2 cellular contexts compared by ENCODE assay signal in the genomic region with DNA sequence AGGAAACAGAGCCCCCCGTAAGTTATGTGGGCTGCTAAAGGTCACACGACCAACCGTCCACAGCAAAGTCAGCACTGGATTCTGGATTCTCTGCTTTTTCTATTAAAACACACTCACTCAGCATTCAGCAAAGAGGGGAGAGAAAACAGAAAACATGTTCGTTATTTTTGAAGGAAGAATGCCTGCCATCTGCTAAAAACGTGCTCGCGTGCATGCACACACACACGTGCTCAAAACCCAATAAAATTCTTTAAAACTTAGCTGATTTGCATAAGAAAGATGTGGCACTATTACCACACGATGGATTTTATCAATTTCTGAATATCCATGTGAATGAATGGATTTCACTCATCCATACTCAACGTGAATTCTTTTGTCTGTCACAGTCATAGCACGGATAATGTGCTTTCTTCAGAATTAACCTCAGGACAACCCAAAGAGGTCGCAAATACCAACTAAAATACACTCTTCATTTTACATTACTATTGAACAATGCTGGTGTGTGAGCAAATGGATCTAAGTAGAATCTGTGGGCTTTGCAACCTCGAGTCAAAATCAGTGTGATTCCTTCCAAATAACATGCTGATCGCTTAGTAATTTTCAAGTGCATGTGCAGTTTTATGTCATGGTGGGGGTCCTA.
TF ChIP-seq lines count a peak whose summit lies in the region.

No MANE protein-coding gene starts in this region.

TF ChIP-seq in A549, 52 proteins besides CTCF, POLR2A, EP300 and RAD21 (continued from another document):
- no peak for TF ChIP-seq HDAC2 (IDR thresholded peaks at IDR 0.05)

TF ChIP-seq in GM23338, 12 proteins besides CTCF, POLR2A, EP300 and RAD21 (continued from another document):
- TF ChIP-seq, protein P1, sequence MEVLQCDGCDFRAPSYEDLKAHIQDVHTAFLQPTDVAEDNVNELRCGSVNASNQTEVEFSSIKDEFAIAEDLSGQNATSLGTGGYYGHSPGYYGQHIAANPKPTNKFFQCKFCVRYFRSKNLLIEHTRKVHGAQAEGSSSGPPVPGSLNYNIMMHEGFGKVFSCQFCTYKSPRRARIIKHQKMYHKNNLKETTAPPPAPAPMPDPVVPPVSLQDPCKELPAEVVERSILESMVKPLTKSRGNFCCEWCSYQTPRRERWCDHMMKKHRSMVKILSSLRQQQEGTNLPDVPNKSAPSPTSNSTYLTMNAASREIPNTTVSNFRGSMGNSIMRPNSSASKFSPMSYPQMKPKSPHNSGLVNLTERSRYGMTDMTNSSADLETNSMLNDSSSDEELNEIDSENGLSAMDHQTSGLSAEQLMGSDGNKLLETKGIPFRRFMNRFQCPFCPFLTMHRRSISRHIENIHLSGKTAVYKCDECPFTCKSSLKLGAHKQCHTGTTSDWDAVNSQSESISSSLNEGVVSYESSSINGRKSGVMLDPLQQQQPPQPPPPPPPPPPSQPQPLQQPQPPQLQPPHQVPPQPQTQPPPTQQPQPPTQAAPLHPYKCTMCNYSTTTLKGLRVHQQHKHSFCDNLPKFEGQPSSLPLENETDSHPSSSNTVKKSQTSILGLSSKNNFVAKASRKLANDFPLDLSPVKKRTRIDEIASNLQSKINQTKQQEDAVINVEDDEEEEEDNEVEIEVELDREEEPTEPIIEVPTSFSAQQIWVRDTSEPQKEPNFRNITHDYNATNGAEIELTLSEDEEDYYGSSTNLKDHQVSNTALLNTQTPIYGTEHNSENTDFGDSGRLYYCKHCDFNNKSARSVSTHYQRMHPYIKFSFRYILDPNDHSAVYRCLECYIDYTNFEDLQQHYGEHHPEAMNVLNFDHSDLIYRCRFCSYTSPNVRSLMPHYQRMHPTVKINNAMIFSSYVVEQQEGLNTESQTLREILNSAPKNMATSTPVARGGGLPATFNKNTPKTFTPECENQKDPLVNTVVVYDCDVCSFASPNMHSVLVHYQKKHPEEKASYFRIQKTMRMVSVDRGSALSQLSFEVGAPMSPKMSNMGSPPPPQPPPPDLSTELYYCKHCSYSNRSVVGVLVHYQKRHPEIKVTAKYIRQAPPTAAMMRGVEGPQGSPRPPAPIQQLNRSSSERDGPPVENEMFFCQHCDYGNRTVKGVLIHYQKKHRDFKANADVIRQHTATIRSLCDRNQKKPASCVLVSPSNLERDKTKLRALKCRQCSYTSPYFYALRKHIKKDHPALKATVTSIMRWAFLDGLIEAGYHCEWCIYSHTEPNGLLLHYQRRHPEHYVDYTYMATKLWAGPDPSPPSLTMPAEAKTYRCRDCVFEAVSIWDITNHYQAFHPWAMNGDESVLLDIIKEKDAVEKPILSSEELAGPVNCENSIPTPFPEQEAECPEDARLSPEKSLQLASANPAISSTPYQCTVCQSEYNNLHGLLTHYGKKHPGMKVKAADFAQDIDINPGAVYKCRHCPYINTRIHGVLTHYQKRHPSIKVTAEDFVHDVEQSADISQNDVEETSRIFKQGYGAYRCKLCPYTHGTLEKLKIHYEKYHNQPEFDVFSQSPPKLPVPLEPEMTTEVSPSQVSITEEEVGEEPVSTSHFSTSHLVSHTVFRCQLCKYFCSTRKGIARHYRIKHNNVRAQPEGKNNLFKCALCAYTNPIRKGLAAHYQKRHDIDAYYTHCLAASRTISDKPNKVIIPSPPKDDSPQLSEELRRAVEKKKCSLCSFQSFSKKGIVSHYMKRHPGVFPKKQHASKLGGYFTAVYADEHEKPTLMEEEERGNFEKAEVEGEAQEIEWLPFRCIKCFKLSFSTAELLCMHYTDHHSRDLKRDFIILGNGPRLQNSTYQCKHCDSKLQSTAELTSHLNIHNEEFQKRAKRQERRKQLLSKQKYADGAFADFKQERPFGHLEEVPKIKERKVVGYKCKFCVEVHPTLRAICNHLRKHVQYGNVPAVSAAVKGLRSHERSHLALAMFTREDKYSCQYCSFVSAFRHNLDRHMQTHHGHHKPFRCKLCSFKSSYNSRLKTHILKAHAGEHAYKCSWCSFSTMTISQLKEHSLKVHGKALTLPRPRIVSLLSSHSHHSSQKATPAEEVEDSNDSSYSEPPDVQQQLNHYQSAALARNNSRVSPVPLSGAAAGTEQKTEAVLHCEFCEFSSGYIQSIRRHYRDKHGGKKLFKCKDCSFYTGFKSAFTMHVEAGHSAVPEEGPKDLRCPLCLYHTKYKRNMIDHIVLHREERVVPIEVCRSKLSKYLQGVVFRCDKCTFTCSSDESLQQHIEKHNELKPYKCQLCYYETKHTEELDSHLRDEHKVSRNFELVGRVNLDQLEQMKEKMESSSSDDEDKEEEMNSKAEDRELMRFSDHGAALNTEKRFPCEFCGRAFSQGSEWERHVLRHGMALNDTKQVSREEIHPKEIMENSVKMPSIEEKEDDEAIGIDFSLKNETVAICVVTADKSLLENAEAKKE (CRISPR knock-in tag; IDR thresholded peaks at IDR 0.05): no peak
- TF ChIP-seq EZH2 (IDR thresholded peaks at IDR 0.05; ENCODE audit: low read depth, unreplicated experiment) (no peak), POLR2AphosphoS5 (IDR thresholded peaks at IDR 0.05; ENCODE audit: low read depth) (no peak), NANOG (IDR thresholded peaks at IDR 0.05; ENCODE audit: borderline replicate concordance) (no peak), STAT1 (IDR thresholded peaks at IDR 0.05; ENCODE audit: unreplicated experiment) (no peak)
- TF ChIP-seq, protein P2, sequence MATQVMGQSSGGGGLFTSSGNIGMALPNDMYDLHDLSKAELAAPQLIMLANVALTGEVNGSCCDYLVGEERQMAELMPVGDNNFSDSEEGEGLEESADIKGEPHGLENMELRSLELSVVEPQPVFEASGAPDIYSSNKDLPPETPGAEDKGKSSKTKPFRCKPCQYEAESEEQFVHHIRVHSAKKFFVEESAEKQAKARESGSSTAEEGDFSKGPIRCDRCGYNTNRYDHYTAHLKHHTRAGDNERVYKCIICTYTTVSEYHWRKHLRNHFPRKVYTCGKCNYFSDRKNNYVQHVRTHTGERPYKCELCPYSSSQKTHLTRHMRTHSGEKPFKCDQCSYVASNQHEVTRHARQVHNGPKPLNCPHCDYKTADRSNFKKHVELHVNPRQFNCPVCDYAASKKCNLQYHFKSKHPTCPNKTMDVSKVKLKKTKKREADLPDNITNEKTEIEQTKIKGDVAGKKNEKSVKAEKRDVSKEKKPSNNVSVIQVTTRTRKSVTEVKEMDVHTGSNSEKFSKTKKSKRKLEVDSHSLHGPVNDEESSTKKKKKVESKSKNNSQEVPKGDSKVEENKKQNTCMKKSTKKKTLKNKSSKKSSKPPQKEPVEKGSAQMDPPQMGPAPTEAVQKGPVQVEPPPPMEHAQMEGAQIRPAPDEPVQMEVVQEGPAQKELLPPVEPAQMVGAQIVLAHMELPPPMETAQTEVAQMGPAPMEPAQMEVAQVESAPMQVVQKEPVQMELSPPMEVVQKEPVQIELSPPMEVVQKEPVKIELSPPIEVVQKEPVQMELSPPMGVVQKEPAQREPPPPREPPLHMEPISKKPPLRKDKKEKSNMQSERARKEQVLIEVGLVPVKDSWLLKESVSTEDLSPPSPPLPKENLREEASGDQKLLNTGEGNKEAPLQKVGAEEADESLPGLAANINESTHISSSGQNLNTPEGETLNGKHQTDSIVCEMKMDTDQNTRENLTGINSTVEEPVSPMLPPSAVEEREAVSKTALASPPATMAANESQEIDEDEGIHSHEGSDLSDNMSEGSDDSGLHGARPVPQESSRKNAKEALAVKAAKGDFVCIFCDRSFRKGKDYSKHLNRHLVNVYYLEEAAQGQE (IDR thresholded peaks at IDR 0.05; ENCODE audit: unreplicated experiment): no peak
- TF ChIP-seq, protein P3, sequence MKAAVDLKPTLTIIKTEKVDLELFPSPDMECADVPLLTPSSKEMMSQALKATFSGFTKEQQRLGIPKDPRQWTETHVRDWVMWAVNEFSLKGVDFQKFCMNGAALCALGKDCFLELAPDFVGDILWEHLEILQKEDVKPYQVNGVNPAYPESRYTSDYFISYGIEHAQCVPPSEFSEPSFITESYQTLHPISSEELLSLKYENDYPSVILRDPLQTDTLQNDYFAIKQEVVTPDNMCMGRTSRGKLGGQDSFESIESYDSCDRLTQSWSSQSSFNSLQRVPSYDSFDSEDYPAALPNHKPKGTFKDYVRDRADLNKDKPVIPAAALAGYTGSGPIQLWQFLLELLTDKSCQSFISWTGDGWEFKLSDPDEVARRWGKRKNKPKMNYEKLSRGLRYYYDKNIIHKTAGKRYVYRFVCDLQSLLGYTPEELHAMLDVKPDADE (IDR thresholded peaks at IDR 0.05): no peak
